In genomic region chr5:134845335-134845851, GRCh38 we compare ENCODE assay signal across 8 cellular contexts. TPM values are rescaled to one million over a fixed set of nuclear protein-coding genes. Genes with fewer than 3 reads are reported as not detected.
DNase-seq lines count a peak whose midpoint lies in the region; ATAC-seq and TF ChIP-seq lines count a peak whose summit lies in the region.

No MANE protein-coding gene starts in this region.

- TSS peak; percentile 72 for BruUV-seq in mammary epithelial cell (replicated peaks; lab: Mats Ljungman, UMichigan)

- no peaks in the 10 kb centered on the region for H4K20me1 ChIP-seq in mammary epithelial cell (ENCODE audit: insufficient read depth, low read length)

- peaks cover 9% of the 10 kb centered on the region for H3K36me3 Mint-ChIP-seq in mesothelial cell of epicardium

- intact Hi-C loops in mammary epithelial cell (cut with micrococcal nuclease), result loop anchor here (2.0 kb wide), 2 partner anchors 29 to 59 kb away; partner anchors contain the start of genes PCBD2 and TXNDC15

- H3K79me2 ChIP-seq in mammary epithelial cell (ENCODE audit: insufficient read depth, low read length), result peaks cover 41% of the 10 kb centered on the region

- H3K4me1 Mint-ChIP-seq in mesothelial cell of epicardium, result peaks cover 24% of the 10 kb centered on the region

- DNase-seq in mammary epithelial cell, result no peak
- no peak for DNase-seq in mesothelial cell of epicardium (ENCODE audit: low spot score in 2 of 2, unreplicated experiment in 2 of 2)
- DNase-seq in foreskin melanocyte, result no peak
- DNase-seq in CD1c-positive myeloid dendritic cell (ENCODE audit: extremely low spot score), result no peak

- peak overlapping the region; percentile 45 for H2AFZ ChIP-seq in mammary epithelial cell (ENCODE audit: low read depth, low read length)

- peaks cover 12% of the 10 kb centered on the region for H3K4me1 ChIP-seq in mammary epithelial cell (ENCODE audit: insufficient read depth, low read length)

- H3K4me3 Mint-ChIP-seq in mesothelial cell of epicardium, result peak overlapping the region; percentile 89

- no peaks in the 10 kb centered on the region for H3K36me3 ChIP-seq in mammary epithelial cell (ENCODE audit: insufficient read depth, low read length)

- in situ Hi-C loops in mammary epithelial cell (cut with MboI; ENCODE audit: low sequenced_read_pairs in 2 of 2), result no loop called here

- peak overlapping the region; percentile 39 for H3K4me2 ChIP-seq in mammary epithelial cell (ENCODE audit: insufficient read depth, low read depth, low read length)

- H3K27me3 ChIP-seq in mammary epithelial cell (ENCODE audit: insufficient read depth, low read length), result no peaks in the 10 kb centered on the region

- CTCF ChIA-PET in mammary epithelial cell (lab: Charles Lee; ENCODE audit: low non-redundant PET), result no interaction called here

- WGBS in mammary epithelial cell (ENCODE audit: low coverage, missing lambda C conversion rate), result 25% methylated on average over 10 of the region's 12 CpGs

- no peaks in the 10 kb centered on the region for H3K27me3 Mint-ChIP-seq in mesothelial cell of epicardium (ENCODE audit: low read depth)

- H3K9me3 Mint-ChIP-seq in mesothelial cell of epicardium, result no peaks in the 10 kb centered on the region

- no peaks in the 10 kb centered on the region for H3K9me3 ChIP-seq in mammary epithelial cell (replicated peaks; ENCODE audit: insufficient read depth, low read length)

- peak overlapping the region; percentile 98 for H3K27ac Mint-ChIP-seq in mesothelial cell of epicardium

- H3K4me3 ChIP-seq in mammary epithelial cell (replicated peaks in 1 of 3; ENCODE audit: insufficient read depth in 1 of 3, low read depth in 2 of 3, low read length in 3 of 3), result peak overlapping the region in 2 of 3 experiments; percentile 63 to 92

- TF ChIP-seq CTCF in 22Rv1 (IDR thresholded peaks at IDR 0.05) (no peak), mammary epithelial cell (conservative IDR thresholded peaks at IDR 0.05 in 1 of 2, IDR thresholded peaks at IDR 0.05 in 1 of 2; ENCODE audit: extremely low read depth in 1 of 2, insufficient read depth in 1 of 2, low read depth in 1 of 2, low read length in 2 of 2) (no peak), mesothelial cell of epicardium (IDR thresholded peaks at IDR 0.05; ENCODE audit: unreplicated experiment) (no peak)

- dilution Hi-C loops in mammary epithelial cell (cut with HindIII; ENCODE audit: low sequenced_read_pairs), result loop anchor here (5.0 kb wide), 1 partner anchor 73 kb away; no protein-coding TSS in a partner anchor

- H3K9ac ChIP-seq in mammary epithelial cell (ENCODE audit: insufficient read depth, low read length), result peak overlapping the region; percentile 79

- peak overlapping the region; percentile 90 for H3K27ac ChIP-seq in 22Rv1
- H3K27ac ChIP-seq in mammary epithelial cell (ENCODE audit: insufficient read depth, low read depth, low read length), result peak overlapping the region; percentile 79

- peak; percentile 9 for ATAC-seq in HG03066 (IDR thresholded peaks at IDR 0.05; ENCODE audit: low read depth, unreplicated experiment)
- no peak for ATAC-seq in GM19328 (IDR thresholded peaks at IDR 0.05; ENCODE audit: unreplicated experiment)
- ATAC-seq in HG02798 (IDR thresholded peaks at IDR 0.05; ENCODE audit: poor library complexity, unreplicated experiment), result no peak

RNA-seq across cellular contexts. Expression of gene C5orf24, which starts 0.4 kb away (rescaled TPM):
- 10 to 100 TPM; 40.3 to 44.1 TPM for total RNA-seq in mammary epithelial cell
- polyA plus RNA-seq in mammary epithelial cell, result 18.4 TPM
- polyA minus RNA-seq in mammary epithelial cell, result 19.8 TPM
- total RNA-seq in mesothelial cell of epicardium, result 75.4 to 85.4 TPM (median 83.4 TPM) in 3 replicates

RNA-seq across cellular contexts. Expression of gene TXNDC15, which starts 28.8 kb away (rescaled TPM):
- 10 to 100 TPM; 30.4 to 43.0 TPM for total RNA-seq in mammary epithelial cell
- polyA plus RNA-seq in mammary epithelial cell, result 42.0 TPM
- 13.7 TPM for polyA minus RNA-seq in mammary epithelial cell
- total RNA-seq in mesothelial cell of epicardium, result 46.3 to 51.6 TPM (median 48.9 TPM) in 3 replicates

RNA-seq across cellular contexts. Expression of gene PCBD2, which starts 59.5 kb away (rescaled TPM):
- total RNA-seq in mammary epithelial cell (1 to 10 TPM; 4.5 to 8.3 TPM), mesothelial cell of epicardium (15.7 to 18.5 TPM (median 15.9 TPM) in 3 replicates)
- 3.0 TPM for polyA plus RNA-seq in mammary epithelial cell
- not detected for polyA minus RNA-seq in mammary epithelial cell
